16 cellular contexts compared by ENCODE assay signal in genomic region chr21:42936360-42936759, GRCh38. TPM values are rescaled to one million over a fixed set of nuclear protein-coding genes. Genes with fewer than 3 reads are reported as not detected.
"Had no signal": no experiment of that assay in that cellular context is flagged by ENCODE, and none has a peak within 500 bp of the region (broad histone marks: within the 10 kb centered on the region; RNA-seq: fewer than 3 reads in every experiment).

No MANE protein-coding gene starts in this region.

RNA-seq across cellular contexts. Expression of gene ERVH48-1, which starts 10.9 kb away (rescaled TPM):
- total RNA-seq: chondrocyte, dermis microvascular lymphatic vessel endothelial cell, esophagus muscularis mucosa, foreskin keratinocyte, kidney epithelial cell, left colon, left ventricle myocardium superior, mucosa of gallbladder, myocyte, natural killer cell, occipital lobe, renal cortical epithelial cell, spleen, subcutaneous adipose tissue, tibial nerve, urinary bladder had no signal
- polyA plus RNA-seq: urinary bladder had no signal
